ENCODE assay signal across 13 cellular contexts in genomic region chr17:16483021-16483645, GRCh38. TPM values are rescaled to one million over a fixed set of nuclear protein-coding genes. Genes with fewer than 3 reads are reported as not detected.
DNase-seq lines count a peak whose midpoint lies in the region; ATAC-seq, FAIRE-seq and TF ChIP-seq lines count a peak whose summit lies in the region.
"Had no signal": no experiment of that assay in that cellular context is flagged by ENCODE, and none has a peak within 500 bp of the region (broad histone marks: within the 10 kb centered on the region; RNA-seq: fewer than 3 reads in every experiment).

No MANE protein-coding gene starts in this region.

- no peak overlapping the region for H4K8ac ChIP-seq in H9 (replicated peaks; ENCODE audit: insufficient read length, low read depth, low read length)

- WGBS in H9 (ENCODE audit: extremely low coverage, insufficient read length, low lambda C conversion rate), result no CpG with 5 or more reads among the region's 8 CpGs

- H3K4ac ChIP-seq in H9 (ENCODE audit: low read depth, low read length), result no peak overlapping the region

- DNase-seq in H9 (no peak), RWPE1 (ENCODE audit: low spot score) (no peak), bronchial epithelial cell (ENCODE audit: low read depth) (peak; percentile 10), left lobe of liver (ENCODE audit: low spot score) (no peak), NCI-H2107 treated with DMSO at 0.1 percent for 48 hours (lab: John Stamatoyannopoulos, UW; ENCODE audit: unreplicated experiment) (no peak), RCC 7860 (ENCODE audit: low spot score) (no peak), NCI-H1417 treated with DMSO at 0.1 percent for 48 hours (lab: John Stamatoyannopoulos, UW) (no peak)
- DNase-seq: 8988T; Calu3; CD4-positive, CD25-positive, alpha-beta regulatory T cell; DMS 273 treated with DMSO at 0.1 percent for 48 hours had no signal

- no peaks in the 10 kb centered on the region for H3K36me3 ChIP-seq in bronchial epithelial cell (ENCODE audit: control insufficient read depth, insufficient read depth, low read length)
- H3K36me3 ChIP-seq: BLaER1 treated with 17β-estradiol and CSF1 and Interleukin-3, amounts not matched to agents 10 nM and 100 nM had no signal

- no peaks in the 10 kb centered on the region for H3K79me1 ChIP-seq in H9 (ENCODE audit: insufficient read depth, low read depth, low read length, poor library complexity, severe bottlenecking)

- H4K20me1 ChIP-seq in H9 (ENCODE audit: control insufficient read depth, insufficient read depth, insufficient read length), result no peaks in the 10 kb centered on the region

- peak overlapping the region in 2 of 3 experiments; percentile 51 to 74; a peak in 1 of 7 replicates for H3K27ac Mint-ChIP-seq in H9
- H3K27ac Mint-ChIP-seq: CD4-positive, CD25-positive, alpha-beta regulatory T cell had no signal

- no peak overlapping the region for H2BK120ac ChIP-seq in H9 (ENCODE audit: low read depth, low read length, poor library complexity, severe bottlenecking)

- H3K4me3 ChIP-seq in bronchial epithelial cell (ENCODE audit: low read depth, low read length), result no peak overlapping the region
- H3K4me3 ChIP-seq: BLaER1 treated with 17β-estradiol and CSF1 and Interleukin-3, amounts not matched to agents 10 nM and 100 nM had no signal

- no peak overlapping the region for H2BK12ac ChIP-seq in H9 (ENCODE audit: insufficient read length, low read depth, low read length)

- peaks cover 58 to 68% of the 10 kb centered on the region in 2 experiments for H3K4me1 Mint-ChIP-seq in H9

- H3K36me3 Mint-ChIP-seq in H9 (ENCODE audit: insufficient read depth in 1 of 3, low read depth in 3 of 3), result peaks cover 0 to 2% (median 0%) of the 10 kb centered on the region in 3 experiments; a peak in 2 of 7 replicates
- H3K36me3 Mint-ChIP-seq: CD4-positive, CD25-positive, alpha-beta regulatory T cell had no signal

- H3K27me3 Mint-ChIP-seq in H9 (ENCODE audit: low read depth), result no peaks in the 10 kb centered on the region

- H3K56ac ChIP-seq in H9 (ENCODE audit: insufficient read length, low read depth, low read length), result no peak overlapping the region

- no peaks in the 10 kb centered on the region for H3K9me3 ChIP-seq in H9 (ENCODE audit: control insufficient read depth, low read depth, low read length)
- H3K9me3 ChIP-seq: BLaER1 treated with 17β-estradiol and CSF1 and Interleukin-3, amounts not matched to agents 10 nM and 100 nM had no signal

- H2BK20ac ChIP-seq in H9 (ENCODE audit: low read depth, low read length, poor library complexity, severe bottlenecking), result no peak overlapping the region

- no peak overlapping the region for H3K4me2 ChIP-seq in H9 (ENCODE audit: insufficient read depth, insufficient read length, low read length)
- H3K4me2 ChIP-seq: BLaER1 treated with 17β-estradiol and CSF1 and Interleukin-3, amounts not matched to agents 10 nM and 100 nM had no signal

- no peak overlapping the region for H3T11ph ChIP-seq in H9 (ENCODE audit: low read length)

- ATAC-seq in left lobe of liver, result peak; percentile 80
- ATAC-seq: HCT116 had no signal

- H2BK15ac ChIP-seq in H9 (ENCODE audit: low read depth, low read length), result no peak overlapping the region

- H3K23me2 ChIP-seq in H9 (ENCODE audit: insufficient read length, low read depth, low read length, poor library complexity, severe bottlenecking), result peaks cover 4% of the 10 kb centered on the region

- H2AK5ac ChIP-seq in H9 (ENCODE audit: insufficient read length, low read length), result no peak overlapping the region

- H4K91ac ChIP-seq in H9 (ENCODE audit: insufficient read length, low read depth, low read length), result no peak overlapping the region

- no peaks in the 10 kb centered on the region; a peak in 1 of 5 replicates for H3K9me3 Mint-ChIP-seq in H9
- H3K9me3 Mint-ChIP-seq: CD4-positive, CD25-positive, alpha-beta regulatory T cell had no signal

- no peak overlapping the region for H3K23ac ChIP-seq in H9 (ENCODE audit: insufficient read length, low read depth, low read length)

- no peak overlapping the region for H2AFZ ChIP-seq in H9 (ENCODE audit: low read length)

- FAIRE-seq in bronchial epithelial cell (lab: Jason Lieb, UNC) (no peak), RCC 7860 (lab: Jason Lieb, UNC) (no peak)

- H3K27me3 ChIP-seq in H9 (ENCODE audit: insufficient read depth, low read length) (no peaks in the 10 kb centered on the region), bronchial epithelial cell (ENCODE audit: control insufficient read depth, insufficient read depth, low read length) (peaks cover 12% of the 10 kb centered on the region)
- H3K27me3 ChIP-seq: BLaER1 treated with 17β-estradiol and CSF1 and Interleukin-3, amounts not matched to agents 10 nM and 100 nM had no signal

- H3K9ac ChIP-seq in H9 (ENCODE audit: extremely low read depth, insufficient read length, low read length), result no peak overlapping the region
- H3K9ac ChIP-seq: BLaER1 treated with 17β-estradiol and CSF1 and Interleukin-3, amounts not matched to agents 10 nM and 100 nM had no signal

- no peaks in the 10 kb centered on the region for H3K79me2 ChIP-seq in H9 (ENCODE audit: insufficient read depth, low read length)

- peaks cover 16% of the 10 kb centered on the region; the same call in 1 of the 2 replicates for H3K4me1 ChIP-seq in H9 (ENCODE audit: insufficient read depth, low read length)

- no peak overlapping the region; the same call in 1 of the 2 replicates for H3K14ac ChIP-seq in H9 (ENCODE audit: insufficient read depth, low read length)

- TF ChIP-seq CTCF in H9 (conservative IDR thresholded peaks at IDR 0.05) (no peak), RWPE1 (conservative IDR thresholded peaks at IDR 0.05; ENCODE audit: low read depth) (no peak), bronchial epithelial cell (IDR thresholded peaks at IDR 0.05; ENCODE audit: insufficient read depth, low read length, severe bottlenecking) (no peak)

- no peak overlapping the region for H2BK5ac ChIP-seq in H9 (ENCODE audit: insufficient read length, low read length)

- POLR2A ChIA-PET in RWPE1 (lab: Yijun Ruan, JAX; ENCODE audit: low non-redundant PET), result no interaction called here

- no peak overlapping the region for H4K5ac ChIP-seq in H9 (ENCODE audit: insufficient read length, low read depth, low read length)

- H3K18ac ChIP-seq in H9 (ENCODE audit: insufficient read length, low read depth, low read length), result no peak overlapping the region

- peak overlapping the region in 1 of 2 experiments; percentile 17; a peak in 1 of 5 replicates for H3K4me3 Mint-ChIP-seq in H9
- H3K4me3 Mint-ChIP-seq: CD4-positive, CD25-positive, alpha-beta regulatory T cell had no signal

- H3K27ac ChIP-seq in H9 (ENCODE audit: insufficient read length, low read depth, low read length), result no peak overlapping the region
- H3K27ac ChIP-seq in RWPE1, result peak overlapping the region; percentile 6; the same call in 1 of the 2 replicates
- H3K27ac ChIP-seq: BLaER1 treated with 17β-estradiol and CSF1 and Interleukin-3, amounts not matched to agents 10 nM and 100 nM had no signal

- CTCF ChIA-PET in RWPE1 (lab: Yijun Ruan, JAX), result no interaction called here

RNA-seq across cellular contexts. Expression of gene LRRC75A, which starts 8.9 kb away (rescaled TPM):
- total RNA-seq in H9 (2021) (9.4 and 10.1 TPM in 2 replicates), bronchial epithelial cell (0.13 TPM in 1 of 2 replicates, not detected in the other), left lobe of liver (0.13 TPM)
